Comparison of ENCODE assay signal across 1 cellular context in genomic region chr1:19925342-19926070, GRCh38.
TF ChIP-seq lines count a peak whose summit lies in the region.

No MANE protein-coding gene starts in this region.

TF ChIP-seq in WTC11, 78 proteins besides CTCF, POLR2A, EP300 and RAD21 (continued from another document):
- TF ChIP-seq MLX (CRISPR knock-in tag; IDR thresholded peaks at IDR 0.05) (no peak), TP53 (CRISPR knock-in tag; IDR thresholded peaks at IDR 0.05) (no peak), ZNF263 (CRISPR knock-in tag; IDR thresholded peaks at IDR 0.05; ENCODE audit: low read depth) (no peak), ZNF121 (CRISPR knock-in tag; IDR thresholded peaks at IDR 0.05) (no peak), ZNF396 (CRISPR knock-in tag; IDR thresholded peaks at IDR 0.05; ENCODE audit: borderline replicate concordance) (no peak), E2F4 (CRISPR knock-in tag; IDR thresholded peaks at IDR 0.05; ENCODE audit: borderline replicate concordance, low read depth) (no peak), ZNF512 (CRISPR knock-in tag; IDR thresholded peaks at IDR 0.05; ENCODE audit: borderline replicate concordance) (no peak)
